In the genomic region with DNA sequence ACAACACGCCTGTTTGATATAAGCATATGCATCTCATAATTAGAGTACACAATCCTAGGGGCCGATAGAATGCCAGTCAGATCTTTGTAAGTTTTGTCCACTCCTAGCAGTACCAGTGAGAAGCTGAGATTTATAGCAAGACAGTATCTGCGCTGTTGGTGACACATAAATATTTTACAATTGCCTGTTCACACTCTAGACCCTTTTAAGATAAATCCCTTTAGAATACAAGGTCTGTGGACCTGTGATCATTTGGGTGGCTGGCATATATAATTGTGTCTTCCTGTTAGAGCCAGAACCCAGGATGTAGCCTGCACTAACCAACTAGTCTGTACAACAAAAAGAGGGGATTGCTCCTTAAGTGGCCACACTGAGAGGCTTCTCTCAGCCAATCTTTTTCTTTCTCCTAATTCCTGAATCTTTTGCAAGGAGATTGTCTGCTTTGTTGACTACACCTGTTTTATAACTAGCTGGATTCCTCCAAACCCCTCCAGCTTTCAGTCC, we compare ENCODE assay signal across 2 cellular contexts.
TF ChIP-seq lines count a peak whose summit lies in the region.

No MANE protein-coding gene starts in this region.

TF ChIP-seq in IMR-90, 13 proteins besides CTCF, POLR2A, EP300 and RAD21:
- TF ChIP-seq MAZ (IDR thresholded peaks at IDR 0.05; ENCODE audit: borderline replicate concordance, low read depth, low read length) (no peak), BHLHE40 (IDR thresholded peaks at IDR 0.05; ENCODE audit: low read depth, low read length) (no peak), MAFK (IDR thresholded peaks at IDR 0.05; ENCODE audit: low read depth, low read length) (no peak), RFX5 (IDR thresholded peaks at IDR 0.05; ENCODE audit: low read depth, low read length) (no peak), MXI1 (IDR thresholded peaks at IDR 0.05; ENCODE audit: borderline replicate concordance, low read depth, low read length) (no peak), CEBPB (IDR thresholded peaks at IDR 0.05; ENCODE audit: low read depth, low read length) (no peak), SMC3 (IDR thresholded peaks at IDR 0.05; ENCODE audit: low read depth, low read length) (no peak), CHD1 (IDR thresholded peaks at IDR 0.05; ENCODE audit: low read depth, low read length) (no peak), FOS (IDR thresholded peaks at IDR 0.05; ENCODE audit: low read depth, low read length) (no peak), RCOR1 (IDR thresholded peaks at IDR 0.05; ENCODE audit: insufficient replicate concordance, low read length) (no peak)
- TF ChIP-seq, protein P1, sequence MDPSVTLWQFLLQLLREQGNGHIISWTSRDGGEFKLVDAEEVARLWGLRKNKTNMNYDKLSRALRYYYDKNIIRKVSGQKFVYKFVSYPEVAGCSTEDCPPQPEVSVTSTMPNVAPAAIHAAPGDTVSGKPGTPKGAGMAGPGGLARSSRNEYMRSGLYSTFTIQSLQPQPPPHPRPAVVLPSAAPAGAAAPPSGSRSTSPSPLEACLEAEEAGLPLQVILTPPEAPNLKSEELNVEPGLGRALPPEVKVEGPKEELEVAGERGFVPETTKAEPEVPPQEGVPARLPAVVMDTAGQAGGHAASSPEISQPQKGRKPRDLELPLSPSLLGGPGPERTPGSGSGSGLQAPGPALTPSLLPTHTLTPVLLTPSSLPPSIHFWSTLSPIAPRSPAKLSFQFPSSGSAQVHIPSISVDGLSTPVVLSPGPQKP (IDR thresholded peaks at IDR 0.05; ENCODE audit: borderline replicate concordance, low read depth, low read length), result no peak

TF ChIP-seq in endothelial cell of umbilical vein, 7 proteins besides CTCF, POLR2A, EP300 and RAD21:
- TF ChIP-seq POLR2AphosphoS5 (IDR thresholded peaks at IDR 0.05; ENCODE audit: insufficient read depth, low read depth, low read length), result no peak
- no peak for TF ChIP-seq MAX (IDR thresholded peaks at IDR 0.05; ENCODE audit: insufficient read depth, insufficient read length)
- TF ChIP-seq EZH2 (IDR thresholded peaks at IDR 0.05; ENCODE audit: borderline replicate concordance, low read depth, low read length, severe bottlenecking), result no peak
- TF ChIP-seq MYC (IDR thresholded peaks at IDR 0.05; ENCODE audit: low read depth, low read length), result no peak
- no peak for TF ChIP-seq GATA2 (IDR thresholded peaks at IDR 0.05; ENCODE audit: insufficient read depth, insufficient read length, low read depth, low read length)
- no peak for TF ChIP-seq JUN (IDR thresholded peaks at IDR 0.05; ENCODE audit: borderline replicate concordance, insufficient read depth, insufficient read length, low read depth)
- no peak for TF ChIP-seq FOS (IDR thresholded peaks at IDR 0.05; ENCODE audit: borderline replicate concordance, insufficient read depth, low read length)
